8 cellular contexts compared by ENCODE assay signal in genomic region chr15:45704329-45705249, GRCh38.
DNase-seq lines count a peak whose midpoint lies in the region; TF ChIP-seq lines count a peak whose summit lies in the region.

No MANE protein-coding gene starts in this region.

- no peak overlapping the region for H3K9ac ChIP-seq in rectal smooth muscle tissue (ENCODE audit: low read length)

- H3K4me1 ChIP-seq in cardiac muscle cell (ENCODE audit: low read depth): no peaks in the 10 kb centered on the region
- peaks cover 4% of the 10 kb centered on the region for H3K4me1 ChIP-seq in rectal smooth muscle tissue (ENCODE audit: control insufficient read depth, insufficient read depth, low read length)

- DNase-seq in stimulated activated CD4-positive, alpha-beta T cell treated with anti-CD3 and anti-CD28 coated beads, Interleukin-12 subunit alpha, Interleukin-12 subunit beta, amount 100 ng/mL, for 4 hours: peak; percentile 4
- no peak for DNase-seq in stimulated activated CD4-positive, alpha-beta T cell treated with anti-CD3 and anti-CD28 coated beads, Interleukin-2, amount 100 ng/mL, for 48 hours
- DNase-seq in activated T-cell treated with anti-CD3 and anti-CD28 coated beads, Interleukin-2, amount 50 U/mL, for 48 hours: peak; percentile 29 to 31
- DNase-seq in cardiac muscle cell (ENCODE audit: low read depth in 1 of 2, low spot score in 1 of 2): peak; percentile 49 to 74
- no peak for DNase-seq in HPDE6-E6E7 (ENCODE audit: extremely low spot score)
- no peak for DNase-seq in NCI-H2029 treated with DMSO at 0.1 percent for 48 hours (lab: John Stamatoyannopoulos, UW)
- DNase-seq in AML-193 (lab: John Stamatoyannopoulos, UW): no peak

- H3K27me3 ChIP-seq in cardiac muscle cell (no peaks in the 10 kb centered on the region), rectal smooth muscle tissue (ENCODE audit: control insufficient read depth, insufficient read depth, low read length) (no peaks in the 10 kb centered on the region)

- H3K27ac ChIP-seq in cardiac muscle cell (no peak overlapping the region), rectal smooth muscle tissue (ENCODE audit: low read depth, low read length) (peak overlapping the region; percentile 67)

- TF ChIP-seq CTCF in cardiac muscle cell (IDR thresholded peaks at IDR 0.05; ENCODE audit: low read depth, low read length): no peak

- H3K36me3 ChIP-seq in cardiac muscle cell (no peaks in the 10 kb centered on the region), rectal smooth muscle tissue (ENCODE audit: control insufficient read depth, insufficient read depth, low read length) (no peaks in the 10 kb centered on the region)

- H3K9me3 ChIP-seq in cardiac muscle cell (ENCODE audit: low read depth): no peaks in the 10 kb centered on the region

- peak overlapping the region; percentile 62 for H3K4me3 ChIP-seq in cardiac muscle cell
- peak overlapping the region; percentile 80 for H3K4me3 ChIP-seq in rectal smooth muscle tissue (ENCODE audit: low read length)

Comparison
In these comparisons a context has a peak if more than half of its experiments do, and no peak if none do; other contexts are left out.
1. DNase-seq: peak in stimulated activated CD4-positive, alpha-beta T cell treated with anti-CD3 and anti-CD28 coated beads, Interleukin-12 subunit alpha, Interleukin-12 subunit beta, amount 100 ng/mL, for 4 hours (single experiment), activated T-cell treated with anti-CD3 and anti-CD28 coated beads, Interleukin-2, amount 50 U/mL, for 48 hours (2 of 2) and cardiac muscle cell (2 of 2); none in stimulated activated CD4-positive, alpha-beta T cell treated with anti-CD3 and anti-CD28 coated beads, Interleukin-2, amount 100 ng/mL, for 48 hours (0 of 2), HPDE6-E6E7 (single experiment), NCI-H2029 treated with DMSO at 0.1 percent for 48 hours (single experiment) and AML-193 (0 of 2).